Comparison of ENCODE assay signal across 1 cellular context in genomic region chr10:100141446-100142087, GRCh38.
TF ChIP-seq lines count a peak whose summit lies in the region.

No MANE protein-coding gene starts in this region.

TF ChIP-seq in WTC11, 78 proteins besides CTCF, POLR2A, EP300 and RAD21 (continued from another document):
- TF ChIP-seq, protein P1, sequence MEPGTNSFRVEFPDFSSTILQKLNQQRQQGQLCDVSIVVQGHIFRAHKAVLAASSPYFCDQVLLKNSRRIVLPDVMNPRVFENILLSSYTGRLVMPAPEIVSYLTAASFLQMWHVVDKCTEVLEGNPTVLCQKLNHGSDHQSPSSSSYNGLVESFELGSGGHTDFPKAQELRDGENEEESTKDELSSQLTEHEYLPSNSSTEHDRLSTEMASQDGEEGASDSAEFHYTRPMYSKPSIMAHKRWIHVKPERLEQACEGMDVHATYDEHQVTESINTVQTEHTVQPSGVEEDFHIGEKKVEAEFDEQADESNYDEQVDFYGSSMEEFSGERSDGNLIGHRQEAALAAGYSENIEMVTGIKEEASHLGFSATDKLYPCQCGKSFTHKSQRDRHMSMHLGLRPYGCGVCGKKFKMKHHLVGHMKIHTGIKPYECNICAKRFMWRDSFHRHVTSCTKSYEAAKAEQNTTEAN (CRISPR knock-in tag; IDR thresholded peaks at IDR 0.05): no peak
- TF ChIP-seq OVOL2 (CRISPR knock-in tag; IDR thresholded peaks at IDR 0.05; ENCODE audit: borderline replicate concordance) (no peak), ERG (CRISPR knock-in tag; IDR thresholded peaks at IDR 0.05) (no peak)
